ENCODE assay signal across 9 cellular contexts in the genomic region with DNA sequence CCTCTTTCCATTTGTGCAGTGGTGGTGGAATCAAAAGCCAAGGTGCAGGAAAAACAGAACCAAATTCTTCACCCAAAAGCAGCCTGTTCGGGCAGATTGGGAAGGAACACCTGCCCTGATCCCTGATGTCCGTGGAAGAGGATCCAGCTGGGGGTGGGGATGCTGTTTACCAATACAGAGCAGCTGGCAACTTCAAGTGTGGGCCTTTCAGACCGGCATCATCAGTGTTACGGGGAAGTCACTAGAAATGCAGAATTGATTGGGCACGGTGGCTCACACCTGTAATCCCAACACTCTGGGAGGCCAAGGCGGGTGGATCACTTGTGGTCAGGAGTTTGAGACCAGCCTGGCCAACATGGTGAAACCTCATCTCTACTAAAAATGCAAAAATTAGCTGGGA. TPM values are rescaled to one million over a fixed set of nuclear protein-coding genes. Genes with fewer than 3 reads are reported as not detected.
"Had no signal": no experiment of that assay in that cellular context is flagged by ENCODE, and none has a peak within 500 bp of the region (broad histone marks: within the 10 kb centered on the region; RNA-seq: fewer than 3 reads in every experiment).

No MANE protein-coding gene starts in this region.

RNA-seq across cellular contexts. Expression of a gene that starts 2.1 kb away (rescaled TPM):
- total RNA-seq: activated CD4-positive, alpha-beta T cell treated with anti-CD3 and anti-CD28 coated beads, Interleukin-2, amount 10 ng/mL, durations not matched to agents 24 days and 14 days; activated CD8-positive, alpha-beta memory T cell treated with anti-CD3 and anti-CD28 coated beads, Interleukin-2, amount 10 ng/mL, durations not matched to agents 7 days and 5 days; activated T-helper 1 cell treated with anti-CD3 and anti-CD28 coated beads, Interleukin-12 subunit alpha, Interleukin-12 subunit beta, Interleukin-2, Interleukin-4 antibody, amounts not matched to agents 30 ng/mL and 10 ng/mL and 1 ng/mL, durations not matched to agents 14 hours and 24 hours and 36 hours; ascending aorta; body of pancreas; HepG2 had no signal
- polyA plus RNA-seq: HepG2 had no signal

RNA-seq across cellular contexts. Expression of a gene that starts 17.6 kb away (rescaled TPM):
- total RNA-seq: activated B cell treated with CpG ODN at 0.5 μM for 24 hours; activated CD4-positive, alpha-beta T cell treated with anti-CD3 and anti-CD28 coated beads, Interleukin-2, amount 10 ng/mL, durations not matched to agents 24 days and 14 days; activated CD8-positive, alpha-beta memory T cell treated with anti-CD3 and anti-CD28 coated beads, Interleukin-2, amount 10 ng/mL, durations not matched to agents 7 days and 5 days; activated T-helper 1 cell treated with anti-CD3 and anti-CD28 coated beads, Interleukin-12 subunit alpha, Interleukin-12 subunit beta, Interleukin-2, Interleukin-4 antibody, amounts not matched to agents 30 ng/mL and 10 ng/mL and 1 ng/mL, durations not matched to agents 14 hours and 24 hours and 36 hours; ascending aorta; body of pancreas; HepG2; PC-9; T-cell had no signal
- polyA plus RNA-seq: HepG2 had no signal
